Comparison of ENCODE assay signal across 18 cellular contexts in genomic region chr9:91155181-91155580, GRCh38.
DNase-seq lines count a peak whose midpoint lies in the region; ATAC-seq lines count a peak whose summit lies in the region.
"Had no signal": no experiment of that assay in that cellular context is flagged by ENCODE, and none has a peak within 500 bp of the region (broad histone marks: within the 10 kb centered on the region; RNA-seq: fewer than 3 reads in every experiment).

No MANE protein-coding gene starts in this region.

- ATAC-seq in stimulated activated naive CD8-positive, alpha-beta T cell treated with anti-CD3 and anti-CD28 coated beads, Interleukin-15, amount 100 ng/mL, for 72 hours = no peak

- H3K4me3 Mint-ChIP-seq in stimulated activated naive CD8-positive, alpha-beta T cell treated with anti-CD3 and anti-CD28 coated beads, Interleukin-15, Interleukin-2, amounts not matched to agents 100 ng/mL and 50 ng/mL, for 24 hours = no peak overlapping the region
- H3K4me3 Mint-ChIP-seq in stimulated activated naive CD8-positive, alpha-beta T cell treated with anti-CD3 and anti-CD28 coated beads, Interleukin-15, amount 100 ng/mL, for 72 hours = no peak overlapping the region
- H3K4me3 Mint-ChIP-seq in immature natural killer cell = peak overlapping the region in 3 of 5 donors; percentile 70 to 85 (median 81)
- H3K4me3 Mint-ChIP-seq: CD4-positive, CD25-positive, alpha-beta regulatory T cell; H9 had no signal

- H3K27ac Mint-ChIP-seq in stimulated activated naive CD8-positive, alpha-beta T cell treated with anti-CD3 and anti-CD28 coated beads, Interleukin-15, Interleukin-2, amounts not matched to agents 100 ng/mL and 50 ng/mL, for 24 hours = peak overlapping the region; percentile 85
- no peak overlapping the region for H3K27ac Mint-ChIP-seq in stimulated activated naive CD8-positive, alpha-beta T cell treated with anti-CD3 and anti-CD28 coated beads, Interleukin-15, amount 100 ng/mL, for 72 hours
- peak overlapping the region; percentile 82 to 98 (median 96) for H3K27ac Mint-ChIP-seq in immature natural killer cell
- H3K27ac Mint-ChIP-seq: H9 had no signal

- peaks cover 30% of the 10 kb centered on the region for H3K36me3 Mint-ChIP-seq in stimulated activated naive CD8-positive, alpha-beta T cell treated with anti-CD3 and anti-CD28 coated beads, Interleukin-15, Interleukin-2, amounts not matched to agents 100 ng/mL and 50 ng/mL, for 24 hours (ENCODE audit: low read depth)
- peaks cover 0 to 12% (median 11%) of the 10 kb centered on the region in 3 donors for H3K36me3 Mint-ChIP-seq in immature natural killer cell
- H3K36me3 Mint-ChIP-seq: CD4-positive, CD25-positive, alpha-beta regulatory T cell had no signal

- peak; percentile 35 for DNase-seq in NK-92 treated with Interleukin-12 subunit alpha and Interleukin-12 subunit beta, amount 100 ng/mL, for 24 hours (lab: John Stamatoyannopoulos, UW)
- no peak for DNase-seq in NK-92 (lab: John Stamatoyannopoulos, UW; ENCODE audit: unreplicated experiment)
- no peak for DNase-seq in stimulated activated naive CD8-positive, alpha-beta T cell treated with anti-CD3 and anti-CD28 coated beads, Interleukin-15, amount 100 ng/mL, for 72 hours
- DNase-seq in immature natural killer cell = no peak
- no peak for DNase-seq in effector CD8-positive, alpha-beta T cell (lab: John Stamatoyannopoulos, UW)
- no peak for DNase-seq in D341Med (ENCODE audit: low spot score)
- no peak for DNase-seq in NCI-H524 treated with DMSO at 0.1 percent for 48 hours (lab: John Stamatoyannopoulos, UW)
- DNase-seq: AML-193; CD4-positive, CD25-positive, alpha-beta regulatory T cell; COR-L47; GDM1; H9; Karpas-422; NCI-H1417 treated with DMSO at 0.1 percent for 48 hours; NCI-H187 treated with DMSO at 0.1 percent for 48 hours; NCI-H226; NCI-H524 had no signal

- peaks cover 2% of the 10 kb centered on the region for H3K9me3 Mint-ChIP-seq in stimulated activated naive CD8-positive, alpha-beta T cell treated with anti-CD3 and anti-CD28 coated beads, Interleukin-15, Interleukin-2, amounts not matched to agents 100 ng/mL and 50 ng/mL, for 24 hours
- H3K9me3 Mint-ChIP-seq in stimulated activated naive CD8-positive, alpha-beta T cell treated with anti-CD3 and anti-CD28 coated beads, Interleukin-15, amount 100 ng/mL, for 72 hours = peaks cover 11 to 14% of the 10 kb centered on the region in 2 donors
- H3K9me3 Mint-ChIP-seq in immature natural killer cell = no peaks in the 10 kb centered on the region

- no peaks in the 10 kb centered on the region for H3K27me3 Mint-ChIP-seq in stimulated activated naive CD8-positive, alpha-beta T cell treated with anti-CD3 and anti-CD28 coated beads, Interleukin-15, Interleukin-2, amounts not matched to agents 100 ng/mL and 50 ng/mL, for 24 hours
- no peaks in the 10 kb centered on the region for H3K27me3 Mint-ChIP-seq in stimulated activated naive CD8-positive, alpha-beta T cell treated with anti-CD3 and anti-CD28 coated beads, Interleukin-15, amount 100 ng/mL, for 72 hours
- H3K27me3 Mint-ChIP-seq in immature natural killer cell (ENCODE audit: low read depth in 3 of 3) = peaks cover 4 to 5% (median 5%) of the 10 kb centered on the region in 3 donors
- H3K27me3 Mint-ChIP-seq: CD4-positive, CD25-positive, alpha-beta regulatory T cell had no signal

- H3K4me1 Mint-ChIP-seq in stimulated activated naive CD8-positive, alpha-beta T cell treated with anti-CD3 and anti-CD28 coated beads, Interleukin-15, Interleukin-2, amounts not matched to agents 100 ng/mL and 50 ng/mL, for 24 hours (ENCODE audit: low read depth) = peaks cover 82% of the 10 kb centered on the region
- H3K4me1 Mint-ChIP-seq in stimulated activated naive CD8-positive, alpha-beta T cell treated with anti-CD3 and anti-CD28 coated beads, Interleukin-15, amount 100 ng/mL, for 72 hours = peaks cover 60% of the 10 kb centered on the region
- H3K4me1 Mint-ChIP-seq in immature natural killer cell = peaks cover 73 to 86% of the 10 kb centered on the region in 2 donors
- H3K4me1 Mint-ChIP-seq: H9 had no signal

Comparison
In these comparisons a context has a peak if more than half of its experiments do, and no peak if none do; other contexts are left out.
1. H3K27ac Mint-ChIP-seq: peak in stimulated activated naive CD8-positive, alpha-beta T cell treated with anti-CD3 and anti-CD28 coated beads, Interleukin-15, Interleukin-2, amounts not matched to agents 100 ng/mL and 50 ng/mL, for 24 hours (single experiment) and immature natural killer cell (6 of 6); none in stimulated activated naive CD8-positive, alpha-beta T cell treated with anti-CD3 and anti-CD28 coated beads, Interleukin-15, amount 100 ng/mL, for 72 hours (0 of 2).
2. H3K4me3 Mint-ChIP-seq: peak in immature natural killer cell (3 of 5); none in stimulated activated naive CD8-positive, alpha-beta T cell treated with anti-CD3 and anti-CD28 coated beads, Interleukin-15, Interleukin-2, amounts not matched to agents 100 ng/mL and 50 ng/mL, for 24 hours (single experiment) and stimulated activated naive CD8-positive, alpha-beta T cell treated with anti-CD3 and anti-CD28 coated beads, Interleukin-15, amount 100 ng/mL, for 72 hours (0 of 2).